27 cellular contexts compared by ENCODE assay signal in the genomic region with DNA sequence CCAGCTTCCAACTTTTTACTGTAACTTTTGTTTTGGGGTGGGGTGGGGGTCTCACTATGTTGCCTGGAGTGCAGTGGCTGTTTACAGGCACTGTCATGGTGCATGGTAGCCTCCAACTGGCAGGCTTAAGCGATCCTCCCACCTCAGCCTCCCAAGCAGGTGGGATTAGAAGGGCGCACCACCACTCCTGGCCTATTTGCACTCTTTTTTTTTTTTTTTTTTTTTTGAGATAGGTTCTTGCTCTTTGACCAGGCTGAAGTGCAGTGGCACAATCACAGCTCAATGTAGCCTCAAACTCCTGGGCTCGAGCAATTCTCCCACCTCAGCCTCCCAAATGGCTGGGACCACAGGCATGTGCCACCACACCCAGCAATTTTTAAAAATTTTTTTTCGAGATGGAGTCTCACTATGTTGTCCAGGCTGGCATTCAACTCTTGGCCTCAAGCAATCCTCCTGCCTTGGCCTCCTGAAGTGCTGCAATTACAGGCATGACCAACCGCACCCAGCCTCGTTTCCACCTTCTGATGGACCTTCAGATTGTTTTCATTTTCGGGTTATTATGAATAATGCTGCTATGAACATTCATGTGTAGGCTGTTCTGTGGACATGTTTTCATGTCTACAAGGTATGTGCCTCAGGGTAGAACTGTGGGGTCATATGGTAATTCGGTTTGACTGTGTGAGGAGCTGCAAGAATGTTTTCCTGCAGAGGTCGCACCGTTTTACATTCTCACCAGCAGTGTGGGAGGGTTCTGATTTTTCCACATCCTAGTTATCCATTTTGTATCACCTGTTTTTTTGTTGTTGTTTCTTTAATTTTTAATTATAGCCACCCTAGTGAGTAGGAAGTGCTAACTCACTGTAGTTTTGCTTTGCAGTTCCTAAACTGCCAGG. TPM values are rescaled to one million over a fixed set of nuclear protein-coding genes. Genes with fewer than 3 reads are reported as not detected.
DNase-seq lines count a peak whose midpoint lies in the region; ATAC-seq and TF ChIP-seq lines count a peak whose summit lies in the region.
"Had no signal": no experiment of that assay in that cellular context is flagged by ENCODE, and none has a peak within 500 bp of the region (broad histone marks: within the 10 kb centered on the region; RNA-seq: fewer than 3 reads in every experiment).

No MANE protein-coding gene starts in this region.

- peak overlapping the region; percentile 58 for H3K27ac Mint-ChIP-seq in dendritic cell treated with granulocyte-macrophage colony-stimulating factor and Interleukin-4, amounts not matched to agents 40 ng/mL and 50 ng/mL, for 4 days
- H3K27ac Mint-ChIP-seq in stimulated activated memory B cell treated with anti-CD40 and anti-IgM and Interleukin-4, amounts not matched to agents 10 μg/mL and 1 μg/mL and 100 μg/mL, for 72 hours = no peak overlapping the region
- H3K27ac Mint-ChIP-seq: B cell; CD8-positive, alpha-beta memory T cell; HFFc6 had no signal

- WGBS in mesendoderm (ENCODE audit: extremely low coverage, insufficient coverage, low lambda C conversion rate) = no CpG with 5 or more reads among the region's 10 CpGs

- no peaks in the 10 kb centered on the region for H3K27me3 Mint-ChIP-seq in dendritic cell treated with granulocyte-macrophage colony-stimulating factor and Interleukin-4, amounts not matched to agents 40 ng/mL and 50 ng/mL, for 4 days
- no peaks in the 10 kb centered on the region for H3K27me3 Mint-ChIP-seq in stimulated activated memory B cell treated with anti-CD40 and anti-IgM and Interleukin-4, amounts not matched to agents 10 μg/mL and 1 μg/mL and 100 μg/mL, for 72 hours
- H3K27me3 Mint-ChIP-seq: B cell; CD8-positive, alpha-beta memory T cell had no signal

- POLR2A ChIA-PET in Panc1 (lab: Charles Lee) = no interaction called here

- no peak overlapping the region for H2BK5ac ChIP-seq in mesendoderm (ENCODE audit: low read length)

- H3K79me1 ChIP-seq in mesendoderm (ENCODE audit: low read length) = peaks cover 5% of the 10 kb centered on the region

- CTCF ChIA-PET in Panc1 (lab: Charles Lee) = no interaction called here

- no peak overlapping the region for H2AK5ac ChIP-seq in mesendoderm (ENCODE audit: low read length)

- H3K18ac ChIP-seq in mesendoderm (ENCODE audit: low read length) = no peak overlapping the region

- no peak overlapping the region for H3K4me2 ChIP-seq in mesendoderm (ENCODE audit: low read length)
- H3K4me2 ChIP-seq: KMS-11, PC-9, SK-N-SH had no signal

- no peak overlapping the region for H3K56ac ChIP-seq in mesendoderm (ENCODE audit: low read length)

- H3K4me3 ChIP-seq in Panc1 (ENCODE audit: low read depth in 2 of 2, low read length in 2 of 2) = no peak overlapping the region
- no peak overlapping the region for H3K4me3 ChIP-seq in mesendoderm (ENCODE audit: low read length)
- H3K4me3 ChIP-seq: GM23248, PC-9 had no signal

- no peak overlapping the region for H3K4me3 Mint-ChIP-seq in dendritic cell treated with granulocyte-macrophage colony-stimulating factor and Interleukin-4, amounts not matched to agents 40 ng/mL and 50 ng/mL, for 4 days
- H3K4me3 Mint-ChIP-seq in stimulated activated memory B cell treated with anti-CD40 and anti-IgM and Interleukin-4, amounts not matched to agents 10 μg/mL and 1 μg/mL and 100 μg/mL, for 72 hours = no peak overlapping the region
- H3K4me3 Mint-ChIP-seq: B cell; CD8-positive, alpha-beta memory T cell; HFFc6 had no signal

- H3K27ac ChIP-seq in Panc1 (ENCODE audit: low read length) (no peak overlapping the region), mesendoderm (ENCODE audit: low read depth, low read length) (no peak overlapping the region)
- H3K27ac ChIP-seq: C4-2B, GM23248, KMS-11, PC-9 had no signal

- no peaks in the 10 kb centered on the region for H3K27me3 ChIP-seq in Panc1 (ENCODE audit: control insufficient read depth, insufficient read depth, low read length)
- H3K27me3 ChIP-seq in mesendoderm (ENCODE audit: insufficient read depth, low read length, poor library complexity) = no peaks in the 10 kb centered on the region

- H3K9ac ChIP-seq in mesendoderm (ENCODE audit: low read length) = no peak overlapping the region
- H3K9ac ChIP-seq: GM23248, KMS-11, SK-N-SH had no signal

- no peak overlapping the region for H2BK120ac ChIP-seq in mesendoderm (ENCODE audit: low read depth, low read length)

- no peak for DNase-seq in Panc1 (ENCODE audit: low read depth, low spot score)
- DNase-seq in mesendoderm = peak; percentile 57
- DNase-seq in AG08395 (ENCODE audit: low spot score) = no peak
- DNase-seq in SK-N-DZ (ENCODE audit: low spot score) = no peak
- DNase-seq: CD8-positive, alpha-beta memory T cell; DMS 273 treated with DMSO at 0.1 percent for 48 hours; DMS79; EL; GF-D8; GM23248; H7; HFFc6; IMR-90; MM.1S; NCI-H2029; NCI-H446 treated with DMSO at 0.1 percent for 48 hours; NCI-H526 treated with DMSO at 0.1 percent for 48 hours; PC-9; Right ventricle myocardium superior; RPMI8226; SK-N-SH had no signal

- H2BK15ac ChIP-seq in mesendoderm (replicated peaks; ENCODE audit: low read depth) = no peak overlapping the region

- H4K8ac ChIP-seq in mesendoderm (ENCODE audit: low read depth, low read length) = no peak overlapping the region

- H3K36me3 ChIP-seq in Panc1 (ENCODE audit: control insufficient read depth, insufficient read depth, low read length) = no peaks in the 10 kb centered on the region
- H3K36me3 ChIP-seq in mesendoderm (ENCODE audit: control insufficient read depth, insufficient read depth, low read length) = peaks cover 3% of the 10 kb centered on the region

- no peaks in the 10 kb centered on the region for H3K4me1 Mint-ChIP-seq in dendritic cell treated with granulocyte-macrophage colony-stimulating factor and Interleukin-4, amounts not matched to agents 40 ng/mL and 50 ng/mL, for 4 days (ENCODE audit: low read depth)
- peaks cover 6% of the 10 kb centered on the region for H3K4me1 Mint-ChIP-seq in stimulated activated memory B cell treated with anti-CD40 and anti-IgM and Interleukin-4, amounts not matched to agents 10 μg/mL and 1 μg/mL and 100 μg/mL, for 72 hours

- in situ Hi-C loops in Panc1 (cut with HindIII; ENCODE audit: low pct_unique_long_range_greater_than_20kb, low sequenced_read_pairs) = no loop called here

- intact Hi-C loops in Panc1 (cut with micrococcal nuclease; ENCODE audit: unreplicated experiment) = no loop called here
- intact Hi-C loops in dendritic cell treated with granulocyte-macrophage colony-stimulating factor and Interleukin-4, amounts not matched to agents 40 ng/mL and 50 ng/mL, for 4 days (cut with micrococcal nuclease) = no loop called here

- TSS peak; percentile 42 for BruUV-seq in Panc1 (replicated peaks; lab: Mats Ljungman, UMichigan)

- no peak overlapping the region for H3K23ac ChIP-seq in mesendoderm (ENCODE audit: low read length)

- no peak for TF ChIP-seq CTCF in Panc1 (IDR thresholded peaks at IDR 0.05)

- H3K4me1 ChIP-seq in Panc1 (ENCODE audit: control insufficient read depth, insufficient read depth, low read length) (no peaks in the 10 kb centered on the region), mesendoderm (ENCODE audit: control insufficient read depth, low read depth, low read length) (no peaks in the 10 kb centered on the region)

- H4K5ac ChIP-seq in mesendoderm (ENCODE audit: low read length) = no peak overlapping the region

- ATAC-seq in Panc1 (no peak), GM21786 (IDR thresholded peaks at IDR 0.05; ENCODE audit: unreplicated experiment) (no peak)
- no peak for ATAC-seq in stimulated activated memory B cell treated with anti-CD40 and anti-IgM and Interleukin-4, amounts not matched to agents 10 μg/mL and 1 μg/mL and 100 μg/mL, for 72 hours

- H3K36me3 Mint-ChIP-seq in dendritic cell treated with granulocyte-macrophage colony-stimulating factor and Interleukin-4, amounts not matched to agents 40 ng/mL and 50 ng/mL, for 4 days (ENCODE audit: low read depth) = peaks cover 47% of the 10 kb centered on the region
- peaks cover 14% of the 10 kb centered on the region for H3K36me3 Mint-ChIP-seq in stimulated activated memory B cell treated with anti-CD40 and anti-IgM and Interleukin-4, amounts not matched to agents 10 μg/mL and 1 μg/mL and 100 μg/mL, for 72 hours

- no peaks in the 10 kb centered on the region for H3K9me3 Mint-ChIP-seq in dendritic cell treated with granulocyte-macrophage colony-stimulating factor and Interleukin-4, amounts not matched to agents 40 ng/mL and 50 ng/mL, for 4 days
- H3K9me3 Mint-ChIP-seq in stimulated activated memory B cell treated with anti-CD40 and anti-IgM and Interleukin-4, amounts not matched to agents 10 μg/mL and 1 μg/mL and 100 μg/mL, for 72 hours = no peaks in the 10 kb centered on the region
- H3K9me3 Mint-ChIP-seq: CD8-positive, alpha-beta memory T cell; HFFc6 had no signal

- peaks cover 15% of the 10 kb centered on the region for H3K79me2 ChIP-seq in mesendoderm (ENCODE audit: control insufficient read depth, insufficient read depth, low read length)

- no peak overlapping the region for H3K4ac ChIP-seq in mesendoderm (ENCODE audit: low read depth, low read length)

- H3K9me3 ChIP-seq in Panc1 (ENCODE audit: control insufficient read depth, insufficient read depth, low read depth, low read length) = no peaks in the 10 kb centered on the region
- H3K9me3 ChIP-seq: SK-N-SH had no signal

RNA-seq across cellular contexts. Expression of gene TRAP1, which starts 10.8 kb away (rescaled TPM):
- 137 TPM for total RNA-seq in Panc1 (2021; ENCODE audit: unreplicated experiment)
- 161 TPM for polyA plus RNA-seq in Panc1 (2012; ENCODE audit: insufficient read length)
- 217 TPM for polyA plus RNA-seq in mesendoderm (2013, experiment 1 of 2)
- 214 TPM for polyA plus RNA-seq in mesendoderm (2013, experiment 2 of 2)
- polyA plus RNA-seq in SK-N-DZ (2014; cell fraction: cytosol; rRNA removed) = 204 and 236 TPM in 2 replicates
- 403 and 415 TPM in 2 replicates for polyA plus RNA-seq in SK-N-DZ (2014; cell fraction: nucleus; rRNA removed)

RNA-seq across cellular contexts. Expression of gene DNASE1, which starts 52.0 kb away (rescaled TPM):
- 21.1 TPM for total RNA-seq in Panc1 (2021; ENCODE audit: unreplicated experiment)
- 24.7 TPM for polyA plus RNA-seq in Panc1 (2012; ENCODE audit: insufficient read length)
- polyA plus RNA-seq in mesendoderm (2013, experiment 1 of 2) = 3.8 TPM
- polyA plus RNA-seq in mesendoderm (2013, experiment 2 of 2) = 3.6 TPM
- 18.7 and 22.3 TPM in 2 replicates for polyA plus RNA-seq in SK-N-DZ (2014; cell fraction: cytosol; rRNA removed)
- polyA plus RNA-seq in SK-N-DZ (2014; cell fraction: nucleus; rRNA removed) = 16.6 and 27.5 TPM in 2 replicates
